36 cellular contexts compared by ENCODE assay signal in the genomic region with DNA sequence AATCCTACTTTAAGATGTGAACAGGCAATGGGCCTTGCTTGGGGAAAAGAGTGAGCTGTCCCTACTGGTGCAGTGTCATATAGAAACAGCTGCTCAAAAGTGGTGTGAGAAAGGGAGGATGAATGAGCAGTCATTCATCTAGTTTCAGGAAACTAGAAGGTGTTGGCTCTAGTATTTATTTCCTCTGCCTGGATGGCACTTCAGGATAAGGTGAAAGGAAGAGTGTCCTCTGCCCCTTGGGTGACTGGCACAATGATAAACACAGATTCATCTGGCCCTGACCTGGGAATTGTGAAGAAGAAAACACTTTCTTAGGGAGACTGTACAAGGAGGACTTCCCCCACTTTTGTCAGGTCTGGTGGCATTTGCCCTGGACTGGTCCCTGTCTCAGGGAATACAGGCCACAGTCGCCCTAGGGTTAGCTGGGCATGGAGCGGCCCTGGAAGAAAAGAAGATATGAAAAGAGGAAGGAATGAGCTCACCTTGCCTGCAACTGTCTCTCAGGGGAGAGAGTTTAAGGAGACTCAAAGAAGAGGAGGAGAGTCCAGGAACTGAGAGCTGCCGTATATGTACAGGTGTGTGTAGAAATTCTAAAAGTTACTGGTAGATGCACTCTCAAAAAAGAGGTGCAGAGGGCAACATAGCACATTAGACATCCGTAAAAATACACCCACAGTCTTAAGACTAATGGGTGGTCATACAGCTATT. TPM values are rescaled to one million over a fixed set of nuclear protein-coding genes. Genes with fewer than 3 reads are reported as not detected.
"Had no signal": no experiment of that assay in that cellular context is flagged by ENCODE, and none has a peak within 500 bp of the region (broad histone marks: within the 10 kb centered on the region; RNA-seq: fewer than 3 reads in every experiment).

No MANE protein-coding gene starts in this region.

- H3K4me1 Mint-ChIP-seq: activated B cell treated with CpG ODN at 0.5 μM for 24 hours; activated naive CD8-positive, alpha-beta T cell treated with anti-CD3 and anti-CD28 coated beads for 36 hours; naive thymus-derived CD4-positive, alpha-beta T cell; stimulated activated naive B cell treated with anti-CD40 and anti-IgM and Interleukin-4, amounts not matched to agents 10 μg/mL and 1 μg/mL and 100 μg/mL, for 72 hours; T-helper 17 cell had no signal

- H3K4me3 ChIP-seq: adrenal gland, body of pancreas, cardiac muscle cell, colonic mucosa, esophagus muscularis mucosa, heart right ventricle, pancreas, prostate gland, skin epidermis, stomach, thyroid gland, upper lobe of right lung had no signal

- H3K27ac ChIP-seq: adrenal gland, body of pancreas, cardiac muscle cell, esophagus muscularis mucosa, heart right ventricle, pancreas, prostate gland, skin epidermis, stomach, thyroid gland, upper lobe of right lung had no signal

- H3K9me3 Mint-ChIP-seq: activated B cell treated with CpG ODN at 0.5 μM for 24 hours; activated naive CD4-positive, alpha-beta T cell treated with anti-CD3 and anti-CD28 coated beads for 36 hours; activated naive CD8-positive, alpha-beta T cell treated with anti-CD3 and anti-CD28 coated beads for 36 hours; activated T-helper 1 cell treated with anti-CD3 and anti-CD28 coated beads, Interleukin-12 subunit alpha, Interleukin-12 subunit beta, Interleukin-2, Interleukin-4 antibody, amounts not matched to agents 30 ng/mL and 10 ng/mL and 1 ng/mL, durations not matched to agents 14 hours and 24 hours and 36 hours; naive thymus-derived CD4-positive, alpha-beta T cell; stimulated activated naive B cell treated with anti-CD40 and anti-IgM and Interleukin-4, amounts not matched to agents 10 μg/mL and 1 μg/mL and 100 μg/mL, for 72 hours had no signal

- H3K9me3 ChIP-seq: adrenal gland, body of pancreas, colonic mucosa, esophagus muscularis mucosa, pancreas, prostate gland, stomach, thyroid gland, upper lobe of right lung had no signal

- H3K36me3 ChIP-seq: adrenal gland, cardiac muscle cell, colonic mucosa, esophagus muscularis mucosa, heart right ventricle, pancreas, prostate gland, stomach, thyroid gland, upper lobe of right lung had no signal

- H3K4me1 ChIP-seq: adrenal gland, body of pancreas, colonic mucosa, esophagus muscularis mucosa, pancreas, prostate gland, stomach, thyroid gland, upper lobe of right lung had no signal

- H3K36me3 Mint-ChIP-seq: activated naive CD8-positive, alpha-beta T cell treated with anti-CD3 and anti-CD28 coated beads for 36 hours; naive thymus-derived CD4-positive, alpha-beta T cell; stimulated activated naive B cell treated with anti-CD40 and anti-IgM and Interleukin-4, amounts not matched to agents 10 μg/mL and 1 μg/mL and 100 μg/mL, for 72 hours had no signal

- H3K27ac Mint-ChIP-seq: activated B cell treated with CpG ODN at 0.5 μM for 24 hours; activated naive CD4-positive, alpha-beta T cell treated with anti-CD3 and anti-CD28 coated beads for 36 hours; activated naive CD8-positive, alpha-beta T cell treated with anti-CD3 and anti-CD28 coated beads for 36 hours; activated T-helper 1 cell treated with anti-CD3 and anti-CD28 coated beads, Interleukin-12 subunit alpha, Interleukin-12 subunit beta, Interleukin-2, Interleukin-4 antibody, amounts not matched to agents 30 ng/mL and 10 ng/mL and 1 ng/mL, durations not matched to agents 14 hours and 24 hours and 36 hours; stimulated activated naive B cell treated with anti-CD40 and anti-IgM and Interleukin-4, amounts not matched to agents 10 μg/mL and 1 μg/mL and 100 μg/mL, for 72 hours; T-helper 17 cell had no signal

- ATAC-seq: body of pancreas; heart right ventricle; left ventricle myocardium superior; naive thymus-derived CD4-positive, alpha-beta T cell; pancreas; sciatic nerve; stimulated activated naive B cell treated with anti-CD40 and anti-IgM and Interleukin-4, amounts not matched to agents 10 μg/mL and 1 μg/mL and 100 μg/mL, for 72 hours; T-helper 17 cell; upper lobe of right lung had no signal

- H3K4me3 Mint-ChIP-seq: activated B cell treated with CpG ODN at 0.5 μM for 24 hours; activated naive CD4-positive, alpha-beta T cell treated with anti-CD3 and anti-CD28 coated beads for 36 hours; activated naive CD8-positive, alpha-beta T cell treated with anti-CD3 and anti-CD28 coated beads for 36 hours; activated T-helper 1 cell treated with anti-CD3 and anti-CD28 coated beads, Interleukin-12 subunit alpha, Interleukin-12 subunit beta, Interleukin-2, Interleukin-4 antibody, amounts not matched to agents 30 ng/mL and 10 ng/mL and 1 ng/mL, durations not matched to agents 14 hours and 24 hours and 36 hours; naive thymus-derived CD4-positive, alpha-beta T cell; stimulated activated naive B cell treated with anti-CD40 and anti-IgM and Interleukin-4, amounts not matched to agents 10 μg/mL and 1 μg/mL and 100 μg/mL, for 72 hours; T-helper 17 cell had no signal

- DNase-seq: activated B cell treated with CpG ODN at 0.5 μM for 24 hours; activated CD4-positive, alpha-beta T cell treated with anti-CD3 and anti-CD28 coated beads for 4 hours; activated CD4-positive, alpha-beta T cell treated with anti-CD3 and anti-CD28 coated beads, Interleukin-2, amount 50 U/mL, for 48 hours; activated CD8-positive, alpha-beta memory T cell treated with anti-CD3 and anti-CD28 coated beads, Interleukin-2, amount 50 U/mL, for 4 hours; activated effector memory CD4-positive, alpha-beta T cell treated with anti-CD3 and anti-CD28 coated beads, Interleukin-2, amount 50 U/mL, for 16 hours; activated naive CD4-positive, alpha-beta T cell treated with anti-CD3 and anti-CD28 coated beads for 36 hours; activated naive CD8-positive, alpha-beta T cell treated with anti-CD3 and anti-CD28 coated beads for 36 hours; activated T-cell treated with anti-CD3 and anti-CD28 coated beads, Interleukin-2, amount 50 U/mL, for 1 hour; adrenal gland; aorta; body of pancreas; cerebellar nuclear complex; effector memory CD4-positive, alpha-beta T cell; foreskin melanocyte; heart right ventricle; left ventricle myocardium superior; naive thymus-derived CD4-positive, alpha-beta T cell; nucleus accumbens; pancreas; retina; stimulated activated CD4-positive, alpha-beta T cell treated with anti-CD3 and anti-CD28 coated beads, Interleukin-4, amount 100 ng/mL, for 4 hours; stimulated activated CD8-positive, alpha-beta memory T cell treated with anti-CD3 and anti-CD28 coated beads, Interleukin-4, amount 100 ng/mL, for 48 hours; stimulated activated naive B cell treated with anti-CD40 and anti-IgM and Interleukin-4, amounts not matched to agents 10 μg/mL and 1 μg/mL and 100 μg/mL, for 72 hours; stomach; T-helper 17 cell; T1000; thyroid gland; upper lobe of right lung had no signal

- H3K27me3 ChIP-seq: adrenal gland, body of pancreas, cardiac muscle cell, colonic mucosa, esophagus muscularis mucosa, heart right ventricle, pancreas, thyroid gland, upper lobe of right lung had no signal

RNA-seq across cellular contexts. Expression of gene NMNAT2, which starts 13.8 kb away (rescaled TPM):
- total RNA-seq: activated B cell treated with CpG ODN at 0.5 μM for 24 hours; activated CD8-positive, alpha-beta memory T cell treated with anti-CD3 and anti-CD28 coated beads for 36 hours; activated naive CD4-positive, alpha-beta T cell treated with anti-CD3 and anti-CD28 coated beads for 36 hours; activated naive CD8-positive, alpha-beta T cell treated with anti-CD3 and anti-CD28 coated beads for 36 hours; activated T-helper 1 cell treated with anti-CD3 and anti-CD28 coated beads, Interleukin-12 subunit alpha, Interleukin-12 subunit beta, Interleukin-2, Interleukin-4 antibody, amounts not matched to agents 30 ng/mL and 10 ng/mL and 1 ng/mL, durations not matched to agents 14 hours and 24 hours and 36 hours; T-helper 17 cell had no signal
- polyA plus RNA-seq: cardiac muscle cell; naive thymus-derived CD4-positive, alpha-beta T cell had no signal
